17 cellular contexts compared by ENCODE assay signal in genomic region chr5:79547429-79547822, GRCh38. TPM values are rescaled to one million over a fixed set of nuclear protein-coding genes. Genes with fewer than 3 reads are reported as not detected.
DNase-seq lines count a peak whose midpoint lies in the region; ATAC-seq and TF ChIP-seq lines count a peak whose summit lies in the region.
"Had no signal": no experiment of that assay in that cellular context is flagged by ENCODE, and none has a peak within 500 bp of the region (broad histone marks: within the 10 kb centered on the region; RNA-seq: fewer than 3 reads in every experiment).

No MANE protein-coding gene starts in this region.

- H3K4me3 Mint-ChIP-seq in neural progenitor cell (no peak overlapping the region), HFFc6 (no peak overlapping the region)
- H3K4me3 Mint-ChIP-seq: CD8-positive, alpha-beta T cell; stimulated activated naive CD8-positive, alpha-beta T cell treated with anti-CD3 and anti-CD28 coated beads, Interleukin-15, Interleukin-2, amounts not matched to agents 100 ng/mL and 50 ng/mL, for 24 hours; T-helper 17 cell had no signal

- H3K4me2 ChIP-seq in neural progenitor cell, result no peak overlapping the region

- no peak for ATAC-seq in HG03457 (IDR thresholded peaks at IDR 0.05; ENCODE audit: unreplicated experiment)
- ATAC-seq: CD8-positive, alpha-beta T cell; T-helper 17 cell had no signal

- H3K4me1 ChIP-seq in neural progenitor cell, result peaks cover 10% of the 10 kb centered on the region

- H3K27me3 Mint-ChIP-seq in neural progenitor cell (ENCODE audit: insufficient read depth, low read depth) (no peaks in the 10 kb centered on the region), HFFc6 (ENCODE audit: insufficient read depth) (no peaks in the 10 kb centered on the region; the same call in 1 of the 2 replicates)
- H3K27me3 Mint-ChIP-seq: stimulated activated naive CD8-positive, alpha-beta T cell treated with anti-CD3 and anti-CD28 coated beads, Interleukin-15, Interleukin-2, amounts not matched to agents 100 ng/mL and 50 ng/mL, for 24 hours; T-helper 17 cell had no signal

- TF ChIP-seq CTCF in 22Rv1 (IDR thresholded peaks at IDR 0.05) (no peak), neural progenitor cell (IDR thresholded peaks at IDR 0.05) (no peak), WERI-Rb-1 (IDR thresholded peaks at IDR 0.05; ENCODE audit: low read depth, low read length) (no peak), HFFc6 (IDR thresholded peaks at IDR 0.05) (no peak)

- H3K4me1 Mint-ChIP-seq in neural progenitor cell (peaks cover 5% of the 10 kb centered on the region), HFFc6 (ENCODE audit: low read depth) (peaks cover 12% of the 10 kb centered on the region; the same call in 1 of the 2 replicates)
- H3K4me1 Mint-ChIP-seq: T-helper 17 cell had no signal

- H3K4me3 ChIP-seq in neural progenitor cell, result no peak overlapping the region
- H3K4me3 ChIP-seq in WERI-Rb-1 (ENCODE audit: low read depth, low read length), result no peak overlapping the region

- no peaks in the 10 kb centered on the region for H4K20me1 ChIP-seq in neural progenitor cell (ENCODE audit: low read depth)

- no peaks in the 10 kb centered on the region for H3K9me3 Mint-ChIP-seq in neural progenitor cell
- H3K9me3 Mint-ChIP-seq in HFFc6, result no peaks in the 10 kb centered on the region

- H3K36me3 Mint-ChIP-seq in neural progenitor cell (no peaks in the 10 kb centered on the region), HFFc6 (ENCODE audit: low read depth) (no peaks in the 10 kb centered on the region)
- H3K36me3 Mint-ChIP-seq: CD8-positive, alpha-beta T cell had no signal

- H3K27me3 ChIP-seq in neural progenitor cell (no peaks in the 10 kb centered on the region), WERI-Rb-1 (ENCODE audit: insufficient read depth, low read depth, severe bottlenecking) (no peaks in the 10 kb centered on the region)
- H3K27me3 ChIP-seq: brain microvascular endothelial cell, neutrophil had no signal

- DNase-seq in NCI-H2029 (lab: John Stamatoyannopoulos, UW), result peak; percentile 22
- DNase-seq in epithelial cell of prostate (ENCODE audit: low read depth, low spot score), result no peak
- no peak for DNase-seq in neural progenitor cell (ENCODE audit: low spot score)
- no peak for DNase-seq in WERI-Rb-1
- DNase-seq in HFFc6, result no peak
- DNase-seq in foreskin melanocyte, result no peak
- DNase-seq: activated CD4-positive, CD25-positive, alpha-beta regulatory T cell treated with anti-CD3 and anti-CD28 coated beads, Interleukin-2, amount 50 U/mL, for 72 hours; activated naive CD4-positive, alpha-beta T cell treated with anti-CD3 and anti-CD28 coated beads, Interleukin-2, amount 50 U/mL, for 16 hours; brain microvascular endothelial cell; CD8-positive, alpha-beta T cell; NCI-H146; Right ventricle myocardium superior; T-helper 17 cell had no signal

- no peak overlapping the region for H3K9ac ChIP-seq in neural progenitor cell

- H3K27ac ChIP-seq in 22Rv1 (peak overlapping the region; percentile 38), epithelial cell of prostate (peak overlapping the region; percentile 69), neural progenitor cell (no peak overlapping the region), WERI-Rb-1 (no peak overlapping the region)
- H3K27ac ChIP-seq: brain microvascular endothelial cell, neutrophil had no signal

- no peaks in the 10 kb centered on the region for H3K79me2 ChIP-seq in neural progenitor cell (ENCODE audit: low read depth)

- H2AFZ ChIP-seq in neural progenitor cell (replicated peaks), result peak overlapping the region; percentile 92

- H3K27ac Mint-ChIP-seq in neural progenitor cell (no peak overlapping the region), HFFc6 (no peak overlapping the region)
- H3K27ac Mint-ChIP-seq: CD8-positive, alpha-beta T cell; stimulated activated naive CD8-positive, alpha-beta T cell treated with anti-CD3 and anti-CD28 coated beads, Interleukin-15, Interleukin-2, amounts not matched to agents 100 ng/mL and 50 ng/mL, for 24 hours; T-helper 17 cell had no signal

- H3K36me3 ChIP-seq in neural progenitor cell (no peaks in the 10 kb centered on the region), WERI-Rb-1 (no peaks in the 10 kb centered on the region)
- H3K36me3 ChIP-seq: brain microvascular endothelial cell, neutrophil had no signal

- H3F3A ChIP-seq in neural progenitor cell (ENCODE audit: low read depth), result no peaks in the 10 kb centered on the region

- H3K9me3 ChIP-seq in neural progenitor cell (ENCODE audit: low read depth) (no peaks in the 10 kb centered on the region), WERI-Rb-1 (ENCODE audit: severe bottlenecking) (peaks cover 2% of the 10 kb centered on the region)
- H3K9me3 ChIP-seq: neutrophil had no signal

RNA-seq across cellular contexts. Expression of gene HOMER1, which starts 33.5 kb away (rescaled TPM):
- 30.8 and 41.6 TPM in 2 replicates for total RNA-seq in neural progenitor cell (ENCODE audit: low replicate concordance)
- total RNA-seq in HFFc6 (2021; fragmentation: NEBNext Ultra II Directional; extraction: Animal tissue kit (Norgen Biotek cat#: 25700)), result 1 to 10 TPM; 2.0 to 5.1 (median 2.9) TPM

Comparison
In these comparisons a context has a peak if more than half of its experiments do, and no peak if none do; other contexts are left out.
1. H3K27ac ChIP-seq: peak in 22Rv1 (single experiment) and epithelial cell of prostate (single experiment); none in neural progenitor cell (single experiment) and WERI-Rb-1 (single experiment).